In the genomic region with DNA sequence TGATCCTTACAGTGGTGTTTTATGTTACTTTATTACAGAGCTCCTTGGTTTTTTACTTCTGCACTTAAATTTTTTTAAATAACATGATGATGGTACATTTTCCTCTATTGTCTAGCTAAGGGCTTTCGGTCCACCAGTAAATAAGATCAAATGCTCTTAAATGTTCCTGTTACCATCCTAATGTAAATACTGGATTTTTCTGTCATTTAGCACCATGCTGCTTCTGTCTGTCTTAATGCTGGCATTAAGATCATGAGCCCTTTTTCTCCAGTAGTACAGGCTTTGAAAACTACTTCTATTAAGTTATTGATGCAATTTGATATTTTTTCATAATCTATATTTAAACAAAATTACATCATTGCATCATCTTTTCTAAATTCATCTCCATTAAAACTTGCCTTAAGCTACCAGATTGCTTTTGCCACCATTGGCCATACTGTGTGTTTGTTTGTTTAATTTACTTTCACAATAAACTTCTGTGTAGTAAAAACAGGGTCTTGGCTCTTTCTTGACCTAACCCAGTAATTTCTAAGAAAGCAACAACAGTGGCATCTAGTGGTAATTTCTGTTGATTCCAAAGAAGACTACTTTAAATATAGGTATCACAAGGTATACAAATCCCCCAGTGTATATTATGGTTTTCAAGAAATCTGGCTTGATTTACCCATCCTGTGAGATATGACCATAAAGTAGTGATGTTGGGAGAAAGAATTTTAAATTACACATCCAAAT, we compare ENCODE assay signal across 2 cellular contexts.
A peak's percentile ranks its signal among the peaks of the same experiment; 100 is the strongest.
TF ChIP-seq lines count a peak whose summit lies in the region.

No MANE protein-coding gene starts in this region.

TF ChIP-seq in HCT116, 20 proteins besides CTCF, POLR2A, EP300 and RAD21:
- TF ChIP-seq, protein P1, sequence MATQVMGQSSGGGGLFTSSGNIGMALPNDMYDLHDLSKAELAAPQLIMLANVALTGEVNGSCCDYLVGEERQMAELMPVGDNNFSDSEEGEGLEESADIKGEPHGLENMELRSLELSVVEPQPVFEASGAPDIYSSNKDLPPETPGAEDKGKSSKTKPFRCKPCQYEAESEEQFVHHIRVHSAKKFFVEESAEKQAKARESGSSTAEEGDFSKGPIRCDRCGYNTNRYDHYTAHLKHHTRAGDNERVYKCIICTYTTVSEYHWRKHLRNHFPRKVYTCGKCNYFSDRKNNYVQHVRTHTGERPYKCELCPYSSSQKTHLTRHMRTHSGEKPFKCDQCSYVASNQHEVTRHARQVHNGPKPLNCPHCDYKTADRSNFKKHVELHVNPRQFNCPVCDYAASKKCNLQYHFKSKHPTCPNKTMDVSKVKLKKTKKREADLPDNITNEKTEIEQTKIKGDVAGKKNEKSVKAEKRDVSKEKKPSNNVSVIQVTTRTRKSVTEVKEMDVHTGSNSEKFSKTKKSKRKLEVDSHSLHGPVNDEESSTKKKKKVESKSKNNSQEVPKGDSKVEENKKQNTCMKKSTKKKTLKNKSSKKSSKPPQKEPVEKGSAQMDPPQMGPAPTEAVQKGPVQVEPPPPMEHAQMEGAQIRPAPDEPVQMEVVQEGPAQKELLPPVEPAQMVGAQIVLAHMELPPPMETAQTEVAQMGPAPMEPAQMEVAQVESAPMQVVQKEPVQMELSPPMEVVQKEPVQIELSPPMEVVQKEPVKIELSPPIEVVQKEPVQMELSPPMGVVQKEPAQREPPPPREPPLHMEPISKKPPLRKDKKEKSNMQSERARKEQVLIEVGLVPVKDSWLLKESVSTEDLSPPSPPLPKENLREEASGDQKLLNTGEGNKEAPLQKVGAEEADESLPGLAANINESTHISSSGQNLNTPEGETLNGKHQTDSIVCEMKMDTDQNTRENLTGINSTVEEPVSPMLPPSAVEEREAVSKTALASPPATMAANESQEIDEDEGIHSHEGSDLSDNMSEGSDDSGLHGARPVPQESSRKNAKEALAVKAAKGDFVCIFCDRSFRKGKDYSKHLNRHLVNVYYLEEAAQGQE (IDR thresholded peaks at IDR 0.05; ENCODE audit: low read depth) = no peak
- no peak; the same call in 1 of the 2 replicates for TF ChIP-seq CEBPB (IDR thresholded peaks at IDR 0.05; ENCODE audit: low read depth)
- TF ChIP-seq SRF (IDR thresholded peaks at IDR 0.05; ENCODE audit: low read depth) = no peak
- TF ChIP-seq EGR1 (IDR thresholded peaks at IDR 0.05; ENCODE audit: low read depth) = no peak
- TF ChIP-seq CBX3 (IDR thresholded peaks at IDR 0.05; ENCODE audit: low read depth) = no peak
- TF ChIP-seq TCF7L2 (IDR thresholded peaks at IDR 0.05; ENCODE audit: borderline replicate concordance, extremely low read depth, insufficient read depth, insufficient read length) = no peak
- no peak for TF ChIP-seq ZFX (IDR thresholded peaks at IDR 0.05)
- no peak for TF ChIP-seq SIN3A (IDR thresholded peaks at IDR 0.05; ENCODE audit: low read depth)
- TF ChIP-seq FOSL1 (IDR thresholded peaks at IDR 0.05; ENCODE audit: low read depth) = no peak
- TF ChIP-seq ELF1 (IDR thresholded peaks at IDR 0.05; ENCODE audit: borderline replicate concordance, low read depth) = no peak
- no peak for TF ChIP-seq YY1 (IDR thresholded peaks at IDR 0.05; ENCODE audit: extremely low read depth, insufficient replicate concordance, low read depth, low read length)
- no peak for TF ChIP-seq POLR2AphosphoS5 (IDR thresholded peaks at IDR 0.05; ENCODE audit: low read depth, low read length)
TF ChIP-seq in HCT116: peak in this region for 0.

TF ChIP-seq in HepG2, 621 proteins besides CTCF, POLR2A, EP300 and RAD21:
- peak; percentile 53; the same call in 1 of the 2 replicates for TF ChIP-seq ATF7 (IDR thresholded peaks at IDR 0.05)
- no peak for TF ChIP-seq ATF7 (CRISPR knock-in tag; IDR thresholded peaks at IDR 0.05)
- TF ChIP-seq ZNF44 (CRISPR knock-in tag; IDR thresholded peaks at IDR 0.05) = no peak
- TF ChIP-seq, protein P2, sequence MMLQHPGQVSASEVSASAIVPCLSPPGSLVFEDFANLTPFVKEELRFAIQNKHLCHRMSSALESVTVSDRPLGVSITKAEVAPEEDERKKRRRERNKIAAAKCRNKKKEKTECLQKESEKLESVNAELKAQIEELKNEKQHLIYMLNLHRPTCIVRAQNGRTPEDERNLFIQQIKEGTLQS (CRISPR knock-in tag; IDR thresholded peaks at IDR 0.05) = no peak
- TF ChIP-seq KLF6 (CRISPR knock-in tag; IDR thresholded peaks at IDR 0.05) = no peak
- TF ChIP-seq TGIF2 (CRISPR knock-in tag; IDR thresholded peaks at IDR 0.05) = no peak
- TF ChIP-seq ZNF672 (CRISPR knock-in tag; IDR thresholded peaks at IDR 0.05) = no peak
- no peak for TF ChIP-seq ZNF749 (CRISPR knock-in tag; IDR thresholded peaks at IDR 0.05; ENCODE audit: borderline replicate concordance)
- no peak for TF ChIP-seq XBP1 (CRISPR knock-in tag; IDR thresholded peaks at IDR 0.05)
- TF ChIP-seq, protein P3, sequence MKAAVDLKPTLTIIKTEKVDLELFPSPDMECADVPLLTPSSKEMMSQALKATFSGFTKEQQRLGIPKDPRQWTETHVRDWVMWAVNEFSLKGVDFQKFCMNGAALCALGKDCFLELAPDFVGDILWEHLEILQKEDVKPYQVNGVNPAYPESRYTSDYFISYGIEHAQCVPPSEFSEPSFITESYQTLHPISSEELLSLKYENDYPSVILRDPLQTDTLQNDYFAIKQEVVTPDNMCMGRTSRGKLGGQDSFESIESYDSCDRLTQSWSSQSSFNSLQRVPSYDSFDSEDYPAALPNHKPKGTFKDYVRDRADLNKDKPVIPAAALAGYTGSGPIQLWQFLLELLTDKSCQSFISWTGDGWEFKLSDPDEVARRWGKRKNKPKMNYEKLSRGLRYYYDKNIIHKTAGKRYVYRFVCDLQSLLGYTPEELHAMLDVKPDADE (CRISPR knock-in tag; IDR thresholded peaks at IDR 0.05) = no peak
- no peak for TF ChIP-seq ZNF720 (CRISPR knock-in tag; IDR thresholded peaks at IDR 0.05)
- TF ChIP-seq, protein P4, sequence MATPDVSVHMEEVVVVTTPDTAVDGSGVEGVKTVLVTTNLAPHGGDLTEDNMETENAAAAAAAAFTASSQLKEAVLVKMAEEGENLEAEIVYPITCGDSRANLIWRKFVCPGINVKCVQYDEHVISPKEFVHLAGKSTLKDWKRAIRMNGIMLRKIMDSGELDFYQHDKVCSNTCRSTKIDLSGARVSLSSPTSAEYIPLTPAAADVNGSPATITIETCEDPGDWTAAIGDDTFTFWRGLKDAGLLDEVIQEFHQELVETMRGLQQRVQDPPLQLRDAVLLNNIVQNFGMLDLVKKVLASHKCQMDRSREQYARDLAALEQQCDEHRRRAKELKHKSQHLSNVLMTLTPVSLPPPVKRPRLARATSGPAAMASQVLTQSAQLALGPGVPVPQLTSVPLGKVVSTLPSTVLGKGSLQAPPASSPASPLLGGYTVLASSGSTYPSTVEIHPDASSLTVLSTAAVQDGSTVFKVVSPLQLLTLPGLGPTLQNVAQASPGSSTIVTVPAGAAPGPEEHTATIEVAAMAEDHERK (CRISPR knock-in tag; IDR thresholded peaks at IDR 0.05; ENCODE audit: low read depth) = no peak
- no peak for TF ChIP-seq HIVEP1 (CRISPR knock-in tag; IDR thresholded peaks at IDR 0.05)
- no peak for TF ChIP-seq ZNF296 (CRISPR knock-in tag; conservative IDR thresholded peaks at IDR 0.05)
- no peak for TF ChIP-seq GATAD2A (CRISPR knock-in tag; IDR thresholded peaks at IDR 0.05)
- no peak for TF ChIP-seq REPIN1 (CRISPR knock-in tag; IDR thresholded peaks at IDR 0.05; ENCODE audit: borderline replicate concordance, low read depth)
- no peak for TF ChIP-seq ZBTB8A (CRISPR knock-in tag; IDR thresholded peaks at IDR 0.05; ENCODE audit: borderline replicate concordance, low read depth)
- no peak for TF ChIP-seq ZNF354B (CRISPR knock-in tag; IDR thresholded peaks at IDR 0.05)
- TF ChIP-seq SMC3 (IDR thresholded peaks at IDR 0.05; ENCODE audit: low read length) = peak; percentile 45; the same call in 1 of the 2 replicates
- TF ChIP-seq, protein P5, sequence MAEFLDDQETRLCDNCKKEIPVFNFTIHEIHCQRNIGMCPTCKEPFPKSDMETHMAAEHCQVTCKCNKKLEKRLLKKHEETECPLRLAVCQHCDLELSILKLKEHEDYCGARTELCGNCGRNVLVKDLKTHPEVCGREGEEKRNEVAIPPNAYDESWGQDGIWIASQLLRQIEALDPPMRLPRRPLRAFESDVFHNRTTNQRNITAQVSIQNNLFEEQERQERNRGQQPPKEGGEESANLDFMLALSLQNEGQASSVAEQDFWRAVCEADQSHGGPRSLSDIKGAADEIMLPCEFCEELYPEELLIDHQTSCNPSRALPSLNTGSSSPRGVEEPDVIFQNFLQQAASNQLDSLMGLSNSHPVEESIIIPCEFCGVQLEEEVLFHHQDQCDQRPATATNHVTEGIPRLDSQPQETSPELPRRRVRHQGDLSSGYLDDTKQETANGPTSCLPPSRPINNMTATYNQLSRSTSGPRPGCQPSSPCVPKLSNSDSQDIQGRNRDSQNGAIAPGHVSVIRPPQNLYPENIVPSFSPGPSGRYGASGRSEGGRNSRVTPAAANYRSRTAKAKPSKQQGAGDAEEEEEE (CRISPR knock-in tag; IDR thresholded peaks at IDR 0.05; ENCODE audit: borderline replicate concordance) = no peak
- peak; percentile 64 for TF ChIP-seq STAG1 (CRISPR knock-in tag; IDR thresholded peaks at IDR 0.05)
- TF ChIP-seq, protein P6, sequence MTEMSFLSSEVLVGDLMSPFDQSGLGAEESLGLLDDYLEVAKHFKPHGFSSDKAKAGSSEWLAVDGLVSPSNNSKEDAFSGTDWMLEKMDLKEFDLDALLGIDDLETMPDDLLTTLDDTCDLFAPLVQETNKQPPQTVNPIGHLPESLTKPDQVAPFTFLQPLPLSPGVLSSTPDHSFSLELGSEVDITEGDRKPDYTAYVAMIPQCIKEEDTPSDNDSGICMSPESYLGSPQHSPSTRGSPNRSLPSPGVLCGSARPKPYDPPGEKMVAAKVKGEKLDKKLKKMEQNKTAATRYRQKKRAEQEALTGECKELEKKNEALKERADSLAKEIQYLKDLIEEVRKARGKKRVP (CRISPR knock-in tag; IDR thresholded peaks at IDR 0.05) = peak; percentile 41 to 70; a peak in 2 of 4 replicates
- TF ChIP-seq ZFP36 (IDR thresholded peaks at IDR 0.05; ENCODE audit: borderline replicate concordance, low read depth, low read length, partially characterized antibody) = no peak
- TF ChIP-seq, protein P7, sequence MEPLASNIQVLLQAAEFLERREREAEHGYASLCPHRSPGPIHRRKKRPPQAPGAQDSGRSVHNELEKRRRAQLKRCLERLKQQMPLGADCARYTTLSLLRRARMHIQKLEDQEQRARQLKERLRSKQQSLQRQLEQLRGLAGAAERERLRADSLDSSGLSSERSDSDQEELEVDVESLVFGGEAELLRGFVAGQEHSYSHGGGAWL (CRISPR knock-in tag; IDR thresholded peaks at IDR 0.05) = no peak
- no peak for TF ChIP-seq FOXO1 (CRISPR knock-in tag; IDR thresholded peaks at IDR 0.05)
- no peak for TF ChIP-seq MEF2D (CRISPR knock-in tag; IDR thresholded peaks at IDR 0.05)
- TF ChIP-seq ZMAT3 (CRISPR knock-in tag; conservative IDR thresholded peaks at IDR 0.05) = no peak
